1 cellular context compared by ENCODE assay signal in the genomic region with DNA sequence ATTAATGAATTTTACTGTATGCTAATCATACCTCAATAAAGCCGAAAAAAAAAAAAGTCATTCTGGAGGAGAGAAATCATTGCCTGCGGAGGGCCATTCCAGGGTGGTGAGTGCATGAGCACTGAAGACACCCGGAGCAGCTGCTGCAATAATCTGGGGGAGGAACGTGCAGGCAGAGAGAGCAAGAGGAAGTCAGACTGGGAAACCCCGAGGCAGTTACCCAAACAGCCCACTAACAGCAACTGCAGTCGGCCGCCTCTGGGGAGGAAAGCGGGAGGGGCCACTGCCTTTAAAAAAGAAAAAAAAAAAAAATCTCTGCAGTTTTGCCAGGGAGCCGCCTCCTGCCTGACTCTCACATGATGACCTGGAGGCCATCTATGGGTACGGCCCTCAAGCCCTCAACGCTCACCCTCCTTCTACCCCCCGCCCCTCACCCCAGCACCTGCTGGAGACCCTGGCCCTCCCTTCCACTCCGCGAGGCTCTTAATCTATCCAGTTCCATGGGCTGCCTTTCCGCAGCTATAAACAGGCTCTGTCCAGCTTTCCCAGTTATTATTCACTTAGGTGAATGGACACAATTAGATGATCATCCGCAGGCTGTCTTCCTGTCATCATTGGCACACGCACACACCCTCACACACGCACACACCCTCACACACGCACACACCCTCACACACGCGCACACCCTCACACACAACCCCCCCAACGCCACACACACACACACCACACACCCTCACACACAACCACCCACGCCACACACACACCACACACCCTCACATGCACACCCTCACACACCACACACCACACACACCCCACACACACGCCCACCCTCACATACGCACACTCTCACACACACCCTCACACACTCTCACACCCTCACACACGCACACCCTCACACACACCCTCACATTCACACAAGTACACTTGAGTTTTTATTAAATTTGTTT.
TF ChIP-seq lines count a peak whose summit lies in the region.

No MANE protein-coding gene starts in this region.

TF ChIP-seq in GM12878, 131 proteins besides CTCF, POLR2A, EP300 and RAD21:
- TF ChIP-seq NFIC (IDR thresholded peaks at IDR 0.05; ENCODE audit: low read depth, low read length) (no peak), BHLHE40 (IDR thresholded peaks at IDR 0.05; ENCODE audit: borderline replicate concordance in 1 of 2, low read depth in 2 of 2, low read length in 1 of 2) (peak; percentile 92 to 93), IKZF1 (conservative IDR thresholded peaks at IDR 0.05) (peak; percentile 58; the same call in 1 of the 2 replicates), ZNF384 (IDR thresholded peaks at IDR 0.05; ENCODE audit: borderline replicate concordance, low read depth, low read length) (peak; percentile 93), HDGF (IDR thresholded peaks at IDR 0.05) (peak; percentile 96), IKZF2 (IDR thresholded peaks at IDR 0.05) (peak; percentile 40 to 44; a peak in 1 of 4 replicates), WRNIP1 (IDR thresholded peaks at IDR 0.05; ENCODE audit: borderline replicate concordance, low read depth, low read length) (no peak), KAT2A (conservative IDR thresholded peaks at IDR 0.05; ENCODE audit: control insufficient read depth, low read depth, low read length) (no peak), TCF3 (IDR thresholded peaks at IDR 0.05; ENCODE audit: borderline replicate concordance, insufficient read depth, low read depth, low read length) (peak; percentile 50; the same call in 1 of the 2 replicates), EGR1 (IDR thresholded peaks at IDR 0.05; ENCODE audit: borderline replicate concordance in 1 of 2, low read depth in 2 of 2, low read length in 2 of 2) (peak in 1 of 2 experiments; percentile 66; a peak in 1 of 3 replicates), MEF2B (IDR thresholded peaks at IDR 0.05; ENCODE audit: partially characterized antibody, poor library complexity, severe bottlenecking) (peak; percentile 45), TARDBP (IDR thresholded peaks at IDR 0.05; ENCODE audit: borderline replicate concordance) (peak; percentile 18; the same call in 1 of the 2 replicates), NBN (IDR thresholded peaks at IDR 0.05) (peak; percentile 46; the same call in 1 of the 2 replicates), MYB (IDR thresholded peaks at IDR 0.05; ENCODE audit: borderline replicate concordance, low read depth, low read length) (no peak), ATF7 (IDR thresholded peaks at IDR 0.05; ENCODE audit: low read depth) (0 out of 2 replicates have a peak, but pooled peaks have one; percentile 12), PAX5 (IDR thresholded peaks at IDR 0.05; ENCODE audit: borderline replicate concordance, low read depth, low read length) (0 out of 2 replicates have a peak, but pooled peaks have one; percentile 52), SPI1 (IDR thresholded peaks at IDR 0.05; ENCODE audit: borderline replicate concordance, insufficient read depth, low read depth, low read length) (peak; percentile 76; the same call in 1 of the 2 replicates), MEF2A (IDR thresholded peaks at IDR 0.05; ENCODE audit: insufficient read depth, low read depth, low read length) (no peak), ETV6 (conservative IDR thresholded peaks at IDR 0.05 in 1 of 2, IDR thresholded peaks at IDR 0.05 in 1 of 2; ENCODE audit: borderline replicate concordance in 1 of 2, low read depth in 1 of 2) (no peak), RUNX3 (IDR thresholded peaks at IDR 0.05; ENCODE audit: low read length) (peak; percentile 5; the same call in 1 of the 2 replicates), TCF12 (IDR thresholded peaks at IDR 0.05; ENCODE audit: low read depth, low read length) (peak; percentile 81), POU2F2 (IDR thresholded peaks at IDR 0.05; ENCODE audit: borderline replicate concordance, low read depth, low read length) (peak; percentile 36; the same call in 1 of the 3 replicates), CBFB (IDR thresholded peaks at IDR 0.05; ENCODE audit: low read depth) (no peak)
- TF ChIP-seq, protein P1, sequence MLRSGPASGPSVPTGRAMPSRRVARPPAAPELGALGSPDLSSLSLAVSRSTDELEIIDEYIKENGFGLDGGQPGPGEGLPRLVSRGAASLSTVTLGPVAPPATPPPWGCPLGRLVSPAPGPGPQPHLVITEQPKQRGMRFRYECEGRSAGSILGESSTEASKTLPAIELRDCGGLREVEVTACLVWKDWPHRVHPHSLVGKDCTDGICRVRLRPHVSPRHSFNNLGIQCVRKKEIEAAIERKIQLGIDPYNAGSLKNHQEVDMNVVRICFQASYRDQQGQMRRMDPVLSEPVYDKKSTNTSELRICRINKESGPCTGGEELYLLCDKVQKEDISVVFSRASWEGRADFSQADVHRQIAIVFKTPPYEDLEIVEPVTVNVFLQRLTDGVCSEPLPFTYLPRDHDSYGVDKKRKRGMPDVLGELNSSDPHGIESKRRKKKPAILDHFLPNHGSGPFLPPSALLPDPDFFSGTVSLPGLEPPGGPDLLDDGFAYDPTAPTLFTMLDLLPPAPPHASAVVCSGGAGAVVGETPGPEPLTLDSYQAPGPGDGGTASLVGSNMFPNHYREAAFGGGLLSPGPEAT (IDR thresholded peaks at IDR 0.05; ENCODE audit: low read depth) = peak; percentile 85
- TF ChIP-seq, protein P2, sequence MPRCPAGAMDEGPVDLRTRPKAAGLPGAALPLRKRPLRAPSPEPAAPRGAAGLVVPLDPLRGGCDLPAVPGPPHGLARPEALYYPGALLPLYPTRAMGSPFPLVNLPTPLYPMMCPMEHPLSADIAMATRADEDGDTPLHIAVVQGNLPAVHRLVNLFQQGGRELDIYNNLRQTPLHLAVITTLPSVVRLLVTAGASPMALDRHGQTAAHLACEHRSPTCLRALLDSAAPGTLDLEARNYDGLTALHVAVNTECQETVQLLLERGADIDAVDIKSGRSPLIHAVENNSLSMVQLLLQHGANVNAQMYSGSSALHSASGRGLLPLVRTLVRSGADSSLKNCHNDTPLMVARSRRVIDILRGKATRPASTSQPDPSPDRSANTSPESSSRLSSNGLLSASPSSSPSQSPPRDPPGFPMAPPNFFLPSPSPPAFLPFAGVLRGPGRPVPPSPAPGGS (IDR thresholded peaks at IDR 0.05; ENCODE audit: borderline replicate concordance, insufficient read depth, low read depth, low read length, poor library complexity, severe bottlenecking) = peak; percentile 71
- TF ChIP-seq, protein P3, sequence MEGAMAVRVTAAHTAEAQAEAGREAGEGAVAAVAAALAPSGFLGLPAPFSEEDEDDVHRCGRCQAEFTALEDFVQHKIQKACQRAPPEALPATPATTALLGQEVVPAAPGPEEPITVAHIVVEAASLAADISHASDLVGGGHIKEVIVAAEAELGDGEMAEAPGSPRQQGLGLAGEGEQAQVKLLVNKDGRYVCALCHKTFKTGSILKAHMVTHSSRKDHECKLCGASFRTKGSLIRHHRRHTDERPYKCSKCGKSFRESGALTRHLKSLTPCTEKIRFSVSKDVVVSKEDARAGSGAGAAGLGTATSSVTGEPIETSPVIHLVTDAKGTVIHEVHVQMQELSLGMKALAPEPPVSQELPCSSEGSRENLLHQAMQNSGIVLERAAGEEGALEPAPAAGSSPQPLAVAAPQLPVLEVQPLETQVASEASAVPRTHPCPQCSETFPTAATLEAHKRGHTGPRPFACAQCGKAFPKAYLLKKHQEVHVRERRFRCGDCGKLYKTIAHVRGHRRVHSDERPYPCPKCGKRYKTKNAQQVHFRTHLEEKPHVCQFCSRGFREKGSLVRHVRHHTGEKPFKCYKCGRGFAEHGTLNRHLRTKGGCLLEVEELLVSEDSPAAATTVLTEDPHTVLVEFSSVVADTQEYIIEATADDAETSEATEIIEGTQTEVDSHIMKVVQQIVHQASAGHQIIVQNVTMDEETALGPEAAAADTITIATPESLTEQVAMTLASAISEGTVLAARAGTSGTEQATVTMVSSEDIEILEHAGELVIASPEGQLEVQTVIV (IDR thresholded peaks at IDR 0.05; ENCODE audit: borderline replicate concordance, partially characterized antibody) = no peak
- TF ChIP-seq, protein P4, sequence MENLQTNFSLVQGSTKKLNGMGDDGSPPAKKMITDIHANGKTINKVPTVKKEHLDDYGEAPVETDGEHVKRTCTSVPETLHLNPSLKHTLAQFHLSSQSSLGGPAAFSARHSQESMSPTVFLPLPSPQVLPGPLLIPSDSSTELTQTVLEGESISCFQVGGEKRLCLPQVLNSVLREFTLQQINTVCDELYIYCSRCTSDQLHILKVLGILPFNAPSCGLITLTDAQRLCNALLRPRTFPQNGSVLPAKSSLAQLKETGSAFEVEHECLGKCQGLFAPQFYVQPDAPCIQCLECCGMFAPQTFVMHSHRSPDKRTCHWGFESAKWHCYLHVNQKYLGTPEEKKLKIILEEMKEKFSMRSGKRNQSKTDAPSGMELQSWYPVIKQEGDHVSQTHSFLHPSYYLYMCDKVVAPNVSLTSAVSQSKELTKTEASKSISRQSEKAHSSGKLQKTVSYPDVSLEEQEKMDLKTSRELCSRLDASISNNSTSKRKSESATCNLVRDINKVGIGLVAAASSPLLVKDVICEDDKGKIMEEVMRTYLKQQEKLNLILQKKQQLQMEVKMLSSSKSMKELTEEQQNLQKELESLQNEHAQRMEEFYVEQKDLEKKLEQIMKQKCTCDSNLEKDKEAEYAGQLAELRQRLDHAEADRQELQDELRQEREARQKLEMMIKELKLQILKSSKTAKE (IDR thresholded peaks at IDR 0.05; ENCODE audit: low read depth, poor library complexity, severe bottlenecking) = peak; percentile 39
- TF ChIP-seq, protein P5, sequence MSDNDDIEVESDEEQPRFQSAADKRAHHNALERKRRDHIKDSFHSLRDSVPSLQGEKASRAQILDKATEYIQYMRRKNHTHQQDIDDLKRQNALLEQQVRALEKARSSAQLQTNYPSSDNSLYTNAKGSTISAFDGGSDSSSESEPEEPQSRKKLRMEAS (IDR thresholded peaks at IDR 0.05; ENCODE audit: low read depth, low read length) = 0 out of 2 replicates have a peak, but pooled peaks have one; percentile 46
- TF ChIP-seq, protein P6, sequence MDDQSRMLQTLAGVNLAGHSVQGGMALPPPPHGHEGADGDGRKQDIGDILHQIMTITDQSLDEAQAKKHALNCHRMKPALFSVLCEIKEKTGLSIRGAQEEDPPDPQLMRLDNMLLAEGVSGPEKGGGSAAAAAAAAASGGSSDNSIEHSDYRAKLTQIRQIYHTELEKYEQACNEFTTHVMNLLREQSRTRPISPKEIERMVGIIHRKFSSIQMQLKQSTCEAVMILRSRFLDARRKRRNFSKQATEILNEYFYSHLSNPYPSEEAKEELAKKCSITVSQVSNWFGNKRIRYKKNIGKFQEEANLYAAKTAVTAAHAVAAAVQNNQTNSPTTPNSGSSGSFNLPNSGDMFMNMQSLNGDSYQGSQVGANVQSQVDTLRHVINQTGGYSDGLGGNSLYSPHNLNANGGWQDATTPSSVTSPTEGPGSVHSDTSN (IDR thresholded peaks at IDR 0.05; ENCODE audit: insufficient replicate concordance, low read depth, low read length) = no peak
- TF ChIP-seq, protein P7, sequence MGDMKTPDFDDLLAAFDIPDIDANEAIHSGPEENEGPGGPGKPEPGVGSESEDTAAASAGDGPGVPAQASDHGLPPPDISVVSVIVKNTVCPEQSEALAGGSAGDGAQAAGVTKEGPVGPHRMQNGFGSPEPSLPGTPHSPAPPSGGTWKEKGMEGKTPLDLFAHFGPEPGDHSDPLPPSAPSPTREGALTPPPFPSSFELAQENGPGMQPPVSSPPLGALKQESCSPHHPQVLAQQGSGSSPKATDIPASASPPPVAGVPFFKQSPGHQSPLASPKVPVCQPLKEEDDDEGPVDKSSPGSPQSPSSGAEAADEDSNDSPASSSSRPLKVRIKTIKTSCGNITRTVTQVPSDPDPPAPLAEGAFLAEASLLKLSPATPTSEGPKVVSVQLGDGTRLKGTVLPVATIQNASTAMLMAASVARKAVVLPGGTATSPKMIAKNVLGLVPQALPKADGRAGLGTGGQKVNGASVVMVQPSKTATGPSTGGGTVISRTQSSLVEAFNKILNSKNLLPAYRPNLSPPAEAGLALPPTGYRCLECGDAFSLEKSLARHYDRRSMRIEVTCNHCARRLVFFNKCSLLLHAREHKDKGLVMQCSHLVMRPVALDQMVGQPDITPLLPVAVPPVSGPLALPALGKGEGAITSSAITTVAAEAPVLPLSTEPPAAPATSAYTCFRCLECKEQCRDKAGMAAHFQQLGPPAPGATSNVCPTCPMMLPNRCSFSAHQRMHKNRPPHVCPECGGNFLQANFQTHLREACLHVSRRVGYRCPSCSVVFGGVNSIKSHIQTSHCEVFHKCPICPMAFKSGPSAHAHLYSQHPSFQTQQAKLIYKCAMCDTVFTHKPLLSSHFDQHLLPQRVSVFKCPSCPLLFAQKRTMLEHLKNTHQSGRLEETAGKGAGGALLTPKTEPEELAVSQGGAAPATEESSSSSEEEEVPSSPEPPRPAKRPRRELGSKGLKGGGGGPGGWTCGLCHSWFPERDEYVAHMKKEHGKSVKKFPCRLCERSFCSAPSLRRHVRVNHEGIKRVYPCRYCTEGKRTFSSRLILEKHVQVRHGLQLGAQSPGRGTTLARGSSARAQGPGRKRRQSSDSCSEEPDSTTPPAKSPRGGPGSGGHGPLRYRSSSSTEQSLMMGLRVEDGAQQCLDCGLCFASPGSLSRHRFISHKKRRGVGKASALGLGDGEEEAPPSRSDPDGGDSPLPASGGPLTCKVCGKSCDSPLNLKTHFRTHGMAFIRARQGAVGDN (IDR thresholded peaks at IDR 0.05) = 0 out of 2 replicates have a peak, but pooled peaks have one; percentile 30
- TF ChIP-seq, protein P8, sequence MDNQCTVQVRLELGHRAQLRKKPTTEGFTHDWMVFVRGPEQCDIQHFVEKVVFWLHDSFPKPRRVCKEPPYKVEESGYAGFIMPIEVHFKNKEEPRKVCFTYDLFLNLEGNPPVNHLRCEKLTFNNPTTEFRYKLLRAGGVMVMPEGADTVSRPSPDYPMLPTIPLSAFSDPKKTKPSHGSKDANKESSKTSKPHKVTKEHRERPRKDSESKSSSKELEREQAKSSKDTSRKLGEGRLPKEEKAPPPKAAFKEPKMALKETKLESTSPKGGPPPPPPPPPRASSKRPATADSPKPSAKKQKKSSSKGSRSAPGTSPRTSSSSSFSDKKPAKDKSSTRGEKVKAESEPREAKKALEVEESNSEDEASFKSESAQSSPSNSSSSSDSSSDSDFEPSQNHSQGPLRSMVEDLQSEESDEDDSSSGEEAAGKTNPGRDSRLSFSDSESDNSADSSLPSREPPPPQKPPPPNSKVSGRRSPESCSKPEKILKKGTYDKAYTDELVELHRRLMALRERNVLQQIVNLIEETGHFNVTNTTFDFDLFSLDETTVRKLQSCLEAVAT (IDR thresholded peaks at IDR 0.05) = peak; percentile 75
- TF ChIP-seq, protein P9, sequence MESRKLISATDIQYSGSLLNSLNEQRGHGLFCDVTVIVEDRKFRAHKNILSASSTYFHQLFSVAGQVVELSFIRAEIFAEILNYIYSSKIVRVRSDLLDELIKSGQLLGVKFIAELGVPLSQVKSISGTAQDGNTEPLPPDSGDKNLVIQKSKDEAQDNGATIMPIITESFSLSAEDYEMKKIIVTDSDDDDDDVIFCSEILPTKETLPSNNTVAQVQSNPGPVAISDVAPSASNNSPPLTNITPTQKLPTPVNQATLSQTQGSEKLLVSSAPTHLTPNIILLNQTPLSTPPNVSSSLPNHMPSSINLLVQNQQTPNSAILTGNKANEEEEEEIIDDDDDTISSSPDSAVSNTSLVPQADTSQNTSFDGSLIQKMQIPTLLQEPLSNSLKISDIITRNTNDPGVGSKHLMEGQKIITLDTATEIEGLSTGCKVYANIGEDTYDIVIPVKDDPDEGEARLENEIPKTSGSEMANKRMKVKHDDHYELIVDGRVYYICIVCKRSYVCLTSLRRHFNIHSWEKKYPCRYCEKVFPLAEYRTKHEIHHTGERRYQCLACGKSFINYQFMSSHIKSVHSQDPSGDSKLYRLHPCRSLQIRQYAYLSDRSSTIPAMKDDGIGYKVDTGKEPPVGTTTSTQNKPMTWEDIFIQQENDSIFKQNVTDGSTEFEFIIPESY (IDR thresholded peaks at IDR 0.05) = 0 out of 2 replicates have a peak, but pooled peaks have one; percentile 19
